ENCODE assay signal across 21 cellular contexts in the genomic region with DNA sequence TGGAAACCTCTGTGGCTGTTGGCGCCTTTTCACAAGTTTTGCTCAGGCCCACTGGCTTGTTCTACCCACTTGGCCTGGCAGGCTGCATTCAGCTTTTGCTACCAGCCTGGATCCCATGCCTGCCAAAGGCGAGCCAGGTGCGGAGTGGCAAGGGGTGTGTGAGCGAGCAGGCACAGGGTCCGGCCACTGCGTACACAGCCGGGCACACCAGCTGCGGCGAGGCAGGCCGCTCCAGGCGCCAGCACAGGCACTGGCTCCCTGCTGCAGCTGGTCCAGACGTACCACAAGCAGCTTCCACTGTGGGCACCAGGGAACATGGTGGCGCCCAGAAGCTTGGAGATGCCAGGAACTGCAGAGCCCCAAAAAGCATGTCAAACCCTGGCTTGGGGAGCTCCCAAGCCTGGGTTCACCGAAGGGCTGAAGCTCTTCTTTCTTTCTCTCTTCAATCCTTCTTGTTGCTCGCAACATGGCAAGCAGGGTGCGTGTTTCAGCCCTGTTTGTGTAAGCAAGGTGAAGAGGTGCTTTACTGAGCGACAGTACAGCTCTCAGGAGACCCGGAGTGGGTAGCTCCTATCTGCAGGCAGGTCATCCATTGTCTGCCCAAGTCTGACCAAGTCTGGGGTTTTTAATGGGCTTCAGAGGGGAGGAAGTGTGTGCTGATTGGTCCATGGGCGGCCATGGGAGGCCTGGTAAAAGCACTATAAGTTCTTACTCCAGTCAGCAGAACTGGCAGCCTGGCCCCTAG. TPM values are rescaled to one million over a fixed set of nuclear protein-coding genes. Genes with fewer than 3 reads are reported as not detected.
"Had no signal": no experiment of that assay in that cellular context is flagged by ENCODE, and none has a peak within 500 bp of the region (broad histone marks: within the 10 kb centered on the region; RNA-seq: fewer than 3 reads in every experiment).

No MANE protein-coding gene starts in this region.

- H3K4me3 Mint-ChIP-seq: activated naive CD8-positive, alpha-beta T cell treated with anti-CD3 and anti-CD28 coated beads for 36 hours; neural progenitor cell had no signal

- H3K27ac Mint-ChIP-seq: activated naive CD8-positive, alpha-beta T cell treated with anti-CD3 and anti-CD28 coated beads for 36 hours; neural progenitor cell had no signal

- ATAC-seq: activated CD4-positive, CD25-positive, alpha-beta regulatory T cell treated with anti-CD3 and anti-CD28 coated beads, Interleukin-2, amount 50 U/mL, for 24 hours; body of pancreas; foreskin keratinocyte; pancreas had no signal

- DNase-seq: activated gamma-delta T cell treated with Interleukin-2 at 50 U/mL for 16 hours; activated naive CD8-positive, alpha-beta T cell treated with anti-CD3 and anti-CD28 coated beads for 36 hours; activated T-cell treated with anti-CD3 and anti-CD28 coated beads, Interleukin-2, amount 50 U/mL, for 48 hours; amygdala; body of pancreas; central memory CD4-positive, alpha-beta T cell; effector CD4-positive, alpha-beta T cell; foreskin keratinocyte; glutamatergic neuron; hypothalamus; pancreas; stimulated activated CD4-positive, alpha-beta T cell treated with anti-CD3 and anti-CD28 coated beads, Interleukin-4, amount 100 ng/mL, for 1 hour; stimulated activated naive CD4-positive, alpha-beta T cell; substantia nigra; SW 1271; trophoblast cell had no signal

- H3K36me3 Mint-ChIP-seq: neural progenitor cell had no signal

- H3K27me3 Mint-ChIP-seq: activated naive CD8-positive, alpha-beta T cell treated with anti-CD3 and anti-CD28 coated beads for 36 hours had no signal

- H3K27ac ChIP-seq: body of pancreas, coronary artery, foreskin keratinocyte, neural progenitor cell, pancreas had no signal

- H3K4me3 ChIP-seq: body of pancreas, coronary artery, neural progenitor cell, pancreas had no signal

- H3K4me1 Mint-ChIP-seq: neural progenitor cell had no signal

- H3K9me3 ChIP-seq: body of pancreas, pancreas had no signal

- H3K4me1 ChIP-seq: body of pancreas, foreskin keratinocyte, neural progenitor cell, pancreas had no signal

- H3K27me3 ChIP-seq: body of pancreas, foreskin keratinocyte, neural progenitor cell, pancreas had no signal

- H3K36me3 ChIP-seq: neural progenitor cell, pancreas had no signal

RNA-seq across cellular contexts. Expression of a gene that starts 32.6 kb away (rescaled TPM):
- total RNA-seq: SK-MEL-5; T-helper 2 cell treated with Interferon-gamma antibody and Interleukin-4, amounts not matched to agents 100 ng/mL and 5 ng/mL, for 36 hours had no signal
